ENCODE assay signal across 12 cellular contexts in genomic region chr3:9884555-9885165, GRCh38. TPM values are rescaled to one million over a fixed set of nuclear protein-coding genes. Genes with fewer than 3 reads are reported as not detected.
DNase-seq lines count a peak whose midpoint lies in the region; ATAC-seq and TF ChIP-seq lines count a peak whose summit lies in the region.
"Had no signal": no experiment of that assay in that cellular context is flagged by ENCODE, and none has a peak within 500 bp of the region (broad histone marks: within the 10 kb centered on the region; RNA-seq: fewer than 3 reads in every experiment).

No MANE protein-coding gene starts in this region.

- DNase-seq in AG04450 (ENCODE audit: low read depth, low spot score) (no peak), HT1080 (ENCODE audit: low read depth) (peak; percentile 87), brain microvascular endothelial cell (peak; percentile 92), myocyte (ENCODE audit: low read depth) (peak; percentile 76), NCI-H69 (lab: John Stamatoyannopoulos, UW) (no peak), NCI-H510A treated with DMSO at 0.1 percent for 48 hours (lab: John Stamatoyannopoulos, UW) (no peak)
- DNase-seq: COR-L47; effector memory CD8-positive, alpha-beta T cell; NCI-H1694; stimulated activated CD4-positive, alpha-beta T cell treated with anti-CD3 and anti-CD28 coated beads, Interleukin-2, amount 100 ng/mL, for 24 hours had no signal

- in situ Hi-C loops in brain microvascular endothelial cell (cut with HindIII; ENCODE audit: low pct_ligation_motif_present, low sequenced_read_pairs) = no loop called here

- POLR2A ChIA-PET in AG04450 (lab: Yijun Ruan, JAX) = interaction anchor here (0.6 to 1.1 kb wide), 3 partner anchors 10 to 20 kb away, joined by 4 to 5 read pairs (median 4); no protein-coding TSS in a partner anchor

- H3K27ac ChIP-seq in AG04450 (ENCODE audit: low read depth, low read length) (peak overlapping the region; percentile 39), brain microvascular endothelial cell (peak overlapping the region; percentile 82)

- H3K4me3 ChIP-seq in AG04450 (ENCODE audit: low read depth, low read length) (no peak overlapping the region), brain microvascular endothelial cell (ENCODE audit: low read depth, low read length) (no peak overlapping the region)

- H3K9me3 ChIP-seq in AG04450 (ENCODE audit: control insufficient read depth, insufficient read depth, low read length) = no peaks in the 10 kb centered on the region

- CTCF ChIA-PET in AG04450 (lab: Charles Lee) = interaction anchor here (1.0 to 1.6 kb wide), 2 partner anchors 36 to 48 kb away, joined by 4 to 6 read pairs; no protein-coding TSS in a partner anchor

- ATAC-seq in HG02970 (IDR thresholded peaks at IDR 0.05; ENCODE audit: low FRiP score, unreplicated experiment) = no peak
- no peak for ATAC-seq in HG02642 (IDR thresholded peaks at IDR 0.05; ENCODE audit: poor library complexity, unreplicated experiment)
- ATAC-seq: effector memory CD8-positive, alpha-beta T cell had no signal

- TF ChIP-seq CTCF in AG04450 (IDR thresholded peaks at IDR 0.05; ENCODE audit: low read depth, low read length) (no peak), brain microvascular endothelial cell (IDR thresholded peaks at IDR 0.05; ENCODE audit: low read depth, low read length, missing control alignments) (no peak)

- H3K27me3 ChIP-seq in AG04450 (ENCODE audit: control insufficient read depth, insufficient read depth, low read length) (no peaks in the 10 kb centered on the region), brain microvascular endothelial cell (replicated peaks) (no peaks in the 10 kb centered on the region)

- H3K36me3 ChIP-seq in brain microvascular endothelial cell (replicated peaks) = no peaks in the 10 kb centered on the region

RNA-seq across cellular contexts. Expression of gene CIDEC, which starts 4.6 kb away (rescaled TPM):
- not detected in 2 replicates for polyA plus RNA-seq in AG04450 (2011; rRNA removed)
- not detected in 2 replicates for polyA minus RNA-seq in AG04450 (2011; rRNA and poly(A)+ RNA removed)
- 0.14 TPM in 1 of 2 replicates, not detected in the other for total RNA-seq in HT1080 (2014; rRNA removed; shearing (Covaris generic))
- polyA plus RNA-seq in HT1080 (2015; cell fraction: cytosol; rRNA removed) = not detected in 2 replicates
- polyA plus RNA-seq in HT1080 (2015; cell fraction: nucleus; rRNA removed) = not detected in 2 replicates
- total RNA-seq in myocyte = 0.26 TPM in 1 of 2 replicates, not detected in the other
- 0.09 TPM for polyA plus RNA-seq in myocyte (2012)

RNA-seq across cellular contexts. Expression of gene JAGN1, which starts 5.8 kb away (rescaled TPM):
- polyA plus RNA-seq in AG04450 (2011; rRNA removed) = 44.4 and 47.9 TPM in 2 replicates
- polyA minus RNA-seq in AG04450 (2011; rRNA and poly(A)+ RNA removed) = 38.3 and 45.5 TPM in 2 replicates
- 34.1 and 45.6 TPM in 2 replicates for total RNA-seq in HT1080 (2014; rRNA removed; shearing (Covaris generic))
- polyA plus RNA-seq in HT1080 (2015; cell fraction: cytosol; rRNA removed) = 33.7 and 37.8 TPM in 2 replicates
- polyA plus RNA-seq in HT1080 (2015; cell fraction: nucleus; rRNA removed) = 12.1 and 15.0 TPM in 2 replicates
- total RNA-seq in myocyte = 41.4 and 50.5 TPM in 2 replicates
- polyA plus RNA-seq in myocyte (2012) = 43.6 TPM

RNA-seq across cellular contexts. Expression of gene IL17RE, which starts 18.0 kb away (rescaled TPM):
- 2.0 and 2.1 TPM in 2 replicates for polyA plus RNA-seq in AG04450 (2011; rRNA removed)
- polyA minus RNA-seq in AG04450 (2011; rRNA and poly(A)+ RNA removed) = 3.5 and 5.1 TPM in 2 replicates
- total RNA-seq in HT1080 (2014; rRNA removed; shearing (Covaris generic)) = 0.66 TPM in 1 of 2 replicates, not detected in the other
- 0.23 and 0.40 TPM in 2 replicates for polyA plus RNA-seq in HT1080 (2015; cell fraction: cytosol; rRNA removed)
- polyA plus RNA-seq in HT1080 (2015; cell fraction: nucleus; rRNA removed) = 0.33 and 1.6 TPM in 2 replicates
- total RNA-seq in myocyte = 0.40 and 0.68 TPM in 2 replicates
- 1.3 TPM for polyA plus RNA-seq in myocyte (2012)

RNA-seq across cellular contexts. Expression of gene IL17RC, which starts 32.2 kb away (rescaled TPM):
- 17.3 and 24.4 TPM in 2 replicates for polyA plus RNA-seq in AG04450 (2011; rRNA removed)
- polyA minus RNA-seq in AG04450 (2011; rRNA and poly(A)+ RNA removed) = 20.6 and 33.6 TPM in 2 replicates
- 11.9 and 12.0 TPM in 2 replicates for total RNA-seq in HT1080 (2014; rRNA removed; shearing (Covaris generic))
- 11.6 and 12.3 TPM in 2 replicates for polyA plus RNA-seq in HT1080 (2015; cell fraction: cytosol; rRNA removed)
- polyA plus RNA-seq in HT1080 (2015; cell fraction: nucleus; rRNA removed) = 31.4 and 34.7 TPM in 2 replicates
- 24.4 and 33.9 TPM in 2 replicates for total RNA-seq in myocyte
- 28.3 TPM for polyA plus RNA-seq in myocyte (2012)

RNA-seq across cellular contexts. Expression of gene RPUSD3, which starts 40.9 kb away (rescaled TPM):
- polyA plus RNA-seq in AG04450 (2011; rRNA removed) = 29.0 and 34.2 TPM in 2 replicates
- polyA minus RNA-seq in AG04450 (2011; rRNA and poly(A)+ RNA removed) = 22.7 and 31.5 TPM in 2 replicates
- 36.5 and 46.0 TPM in 2 replicates for total RNA-seq in HT1080 (2014; rRNA removed; shearing (Covaris generic))
- 46.3 and 47.0 TPM in 2 replicates for polyA plus RNA-seq in HT1080 (2015; cell fraction: cytosol; rRNA removed)
- 38.6 and 44.8 TPM in 2 replicates for polyA plus RNA-seq in HT1080 (2015; cell fraction: nucleus; rRNA removed)
- 34.9 and 43.4 TPM in 2 replicates for total RNA-seq in myocyte
- polyA plus RNA-seq in myocyte (2012) = 33.9 TPM

Comparison
In these comparisons a context has a peak if more than half of its experiments do, and no peak if none do; other contexts are left out.
1. DNase-seq: peak in HT1080 (single experiment), brain microvascular endothelial cell (single experiment) and myocyte (single experiment); none in AG04450 (single experiment), NCI-H69 (single experiment) and NCI-H510A treated with DMSO at 0.1 percent for 48 hours (single experiment).